25 cellular contexts compared by ENCODE assay signal in the genomic region with DNA sequence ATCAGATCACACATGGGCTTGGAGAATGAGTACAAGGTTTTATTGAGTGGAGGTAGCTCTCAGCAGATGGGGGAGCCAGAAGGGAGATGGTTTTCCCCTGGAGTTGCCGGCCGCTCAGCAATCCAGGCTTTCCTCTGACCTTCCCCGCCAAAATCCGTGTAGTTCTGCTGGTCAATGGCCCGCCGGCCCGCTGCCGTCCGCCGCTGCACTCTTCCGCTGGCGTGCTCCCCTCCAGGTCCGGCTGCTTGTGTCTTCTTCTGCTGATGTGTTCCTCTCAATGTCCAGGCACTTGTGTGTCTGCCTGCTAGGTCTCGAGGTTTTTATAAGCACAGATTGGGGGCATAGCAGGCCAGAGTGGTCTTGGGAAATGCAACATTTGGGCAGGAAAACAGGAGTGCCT. TPM values are rescaled to one million over a fixed set of nuclear protein-coding genes. Genes with fewer than 3 reads are reported as not detected.
"Had no signal": no experiment of that assay in that cellular context is flagged by ENCODE, and none has a peak within 500 bp of the region (broad histone marks: within the 10 kb centered on the region; RNA-seq: fewer than 3 reads in every experiment).

No MANE protein-coding gene starts in this region.

- DNase-seq: dermis blood vessel endothelial cell; dorsolateral prefrontal cortex; effector CD4-positive, alpha-beta T cell; effector memory CD4-positive, alpha-beta T cell; foreskin keratinocyte; glutamatergic neuron; head of caudate nucleus; heart right ventricle; hippocampal formation; left cardiac atrium; left lung; left ventricle myocardium superior; lower lobe of right lung; mesendoderm; midbrain; naive thymus-derived CD4-positive, alpha-beta T cell had no signal

- H3K4me3 Mint-ChIP-seq: naive thymus-derived CD4-positive, alpha-beta T cell had no signal

- H3K4me1 Mint-ChIP-seq: naive thymus-derived CD4-positive, alpha-beta T cell had no signal

- H3K36me3 Mint-ChIP-seq: naive thymus-derived CD4-positive, alpha-beta T cell had no signal

- H3K27ac ChIP-seq: coronary artery, dorsolateral prefrontal cortex, esophagus muscularis mucosa, foreskin keratinocyte, gastroesophageal sphincter, heart right ventricle, left lung, lower lobe of right lung had no signal

- H3K36me3 ChIP-seq: esophagus muscularis mucosa, gastroesophageal sphincter, heart right ventricle, left lung, lower lobe of right lung had no signal

- H3K9me3 ChIP-seq: esophagus muscularis mucosa, gastroesophageal sphincter, heart right ventricle, left lung, lower lobe of right lung had no signal

- H3K27ac Mint-ChIP-seq: naive thymus-derived CD4-positive, alpha-beta T cell had no signal

- FAIRE-seq: colon, endothelial cell of umbilical vein, frontal cortex, islet of Langerhans, keratinocyte had no signal

- H3K4me3 ChIP-seq: coronary artery, dorsolateral prefrontal cortex, esophagus muscularis mucosa, gastroesophageal sphincter, heart right ventricle, left lung, lower lobe of right lung had no signal

- H3K4me1 ChIP-seq: esophagus muscularis mucosa, foreskin keratinocyte, gastroesophageal sphincter, heart right ventricle, left lung, lower lobe of right lung had no signal

- H3K27me3 ChIP-seq: esophagus muscularis mucosa, foreskin keratinocyte, gastroesophageal sphincter, heart right ventricle, left lung had no signal

- H3K27me3 Mint-ChIP-seq: naive thymus-derived CD4-positive, alpha-beta T cell had no signal

RNA-seq across cellular contexts. Expression of a gene that starts 14.4 kb away (rescaled TPM):
- total RNA-seq: endothelial cell of umbilical vein; mononuclear cell; naive thymus-derived CD4-positive, alpha-beta T cell had no signal
- polyA plus RNA-seq: endothelial cell of umbilical vein; naive thymus-derived CD4-positive, alpha-beta T cell had no signal
